ENCODE assay signal across 17 cellular contexts in genomic region chr6:25449774-25450173, GRCh38.
A peak's percentile ranks its signal among the peaks of the same experiment; 100 is the strongest.
DNase-seq lines count a peak whose midpoint lies in the region; ATAC-seq, FAIRE-seq and TF ChIP-seq lines count a peak whose summit lies in the region.
"Had no signal": no experiment of that assay in that cellular context is flagged by ENCODE, and none has a peak within 500 bp of the region (broad histone marks: within the 10 kb centered on the region; RNA-seq: fewer than 3 reads in every experiment).

No MANE protein-coding gene starts in this region.

- POLR2A ChIA-PET in WTC11 (lab: Charles Lee), result no interaction called here
- POLR2A ChIA-PET in activated CD8-positive, alpha-beta T cell treated with anti-CD3 and anti-CD28 coated beads for 36 hours (lab: Charles Lee), result interaction anchor here (0.6 kb wide), 1 partner anchor 157 kb away, joined by 4 read pairs; no protein-coding TSS in a partner anchor

- no peak overlapping the region for H3K27ac ChIP-seq in psoas muscle
- H3K27ac ChIP-seq: left ventricle myocardium inferior, ovary, stomach had no signal

- H3K9me3 ChIP-seq in psoas muscle, result no peaks in the 10 kb centered on the region
- H3K9me3 ChIP-seq: ovary had no signal

- H3K4me1 ChIP-seq in psoas muscle, result no peaks in the 10 kb centered on the region
- H3K4me1 ChIP-seq: left ventricle myocardium inferior had no signal

- peaks cover 44% of the 10 kb centered on the region for H3K4me1 Mint-ChIP-seq in WTC11
- H3K4me1 Mint-ChIP-seq in activated CD8-positive, alpha-beta T cell treated with anti-CD3 and anti-CD28 coated beads for 36 hours (ENCODE audit: low read depth), result peaks cover 22% of the 10 kb centered on the region

- peaks cover 16% of the 10 kb centered on the region for H3K9me3 Mint-ChIP-seq in WTC11
- peaks cover 11% of the 10 kb centered on the region for H3K9me3 Mint-ChIP-seq in activated CD8-positive, alpha-beta T cell treated with anti-CD3 and anti-CD28 coated beads for 36 hours

- CTCF ChIA-PET in WTC11 (lab: Charles Lee), result interaction anchor here (0.9 to 2.6 kb wide), 5 partner anchors 14 to 226 kb away, joined by 3 to 13 read pairs (median 4); partner anchors contain the start of gene CARMIL1
- CTCF ChIA-PET in activated CD8-positive, alpha-beta T cell treated with anti-CD3 and anti-CD28 coated beads for 36 hours (lab: Charles Lee), result interaction anchor here (0.9 kb wide), 1 partner anchor 40 kb away, joined by 3 read pairs; no protein-coding TSS in a partner anchor

- DNase-seq in H54 (ENCODE audit: insufficient read length, low spot score) (no peak), NCI-H2081 (lab: John Stamatoyannopoulos, UW) (peak; percentile 79 to 96), WTC11 (ENCODE audit: low spot score) (peak; percentile 57), midbrain (lab: John Stamatoyannopoulos, UW) (peak; percentile 13), psoas muscle (no peak), HT-29 (ENCODE audit: low spot score) (no peak)
- DNase-seq in activated CD8-positive, alpha-beta T cell treated with anti-CD3 and anti-CD28 coated beads for 36 hours, result no peak
- DNase-seq: activated naive CD4-positive, alpha-beta T cell treated with anti-CD3 and anti-CD28 coated beads for 36 hours; CD4-positive, alpha-beta T cell; Karpas-422; left ventricle myocardium inferior; ovary; stimulated activated CD4-positive, alpha-beta T cell treated with anti-CD3 and anti-CD28 coated beads, Interleukin-2, amount 100 ng/mL, for 48 hours; stomach; T-helper 1 cell had no signal

- H3K4me3 Mint-ChIP-seq in WTC11, result peak overlapping the region; percentile 53
- no peak overlapping the region for H3K4me3 Mint-ChIP-seq in activated CD8-positive, alpha-beta T cell treated with anti-CD3 and anti-CD28 coated beads for 36 hours
- H3K4me3 Mint-ChIP-seq: activated naive CD4-positive, alpha-beta T cell treated with anti-CD3 and anti-CD28 coated beads for 36 hours; CD4-positive, alpha-beta T cell had no signal

- H3K27ac Mint-ChIP-seq in WTC11, result peak overlapping the region; percentile 96
- H3K27ac Mint-ChIP-seq in activated CD8-positive, alpha-beta T cell treated with anti-CD3 and anti-CD28 coated beads for 36 hours, result no peak overlapping the region
- H3K27ac Mint-ChIP-seq: activated naive CD4-positive, alpha-beta T cell treated with anti-CD3 and anti-CD28 coated beads for 36 hours; CD4-positive, alpha-beta T cell had no signal

- H3K27me3 Mint-ChIP-seq in WTC11 (ENCODE audit: low read depth), result no peaks in the 10 kb centered on the region
- no peaks in the 10 kb centered on the region for H3K27me3 Mint-ChIP-seq in activated CD8-positive, alpha-beta T cell treated with anti-CD3 and anti-CD28 coated beads for 36 hours
- H3K27me3 Mint-ChIP-seq: CD4-positive, alpha-beta T cell had no signal

- no peak overlapping the region for H3K4me3 ChIP-seq in psoas muscle
- H3K4me3 ChIP-seq: ovary, stomach had no signal

- ATAC-seq in WTC11 (peak; percentile 92), psoas muscle (no peak), HG03520 (IDR thresholded peaks at IDR 0.05; ENCODE audit: unreplicated experiment) (no peak)
- ATAC-seq in activated CD8-positive, alpha-beta T cell treated with anti-CD3 and anti-CD28 coated beads for 36 hours, result no peak

- FAIRE-seq in H54 (lab: Jason Lieb, UNC), result peak; percentile 23
- FAIRE-seq: colon had no signal

- H3K36me3 Mint-ChIP-seq in WTC11, result peaks cover 20% of the 10 kb centered on the region
- H3K36me3 Mint-ChIP-seq in activated CD8-positive, alpha-beta T cell treated with anti-CD3 and anti-CD28 coated beads for 36 hours (ENCODE audit: low read depth), result peaks cover 8% of the 10 kb centered on the region

- H3K27me3 ChIP-seq in psoas muscle (ENCODE audit: insufficient read depth in 3 of 3, low read length in 2 of 3), result no peaks in the 10 kb centered on the region
- H3K27me3 ChIP-seq: ovary, stomach had no signal

- no peak for TF ChIP-seq POLR2A in H54 (IDR thresholded peaks at IDR 0.05; ENCODE audit: low read depth, low read length)

- intact Hi-C loops in psoas muscle (cut with DNase I), result no loop called here
- intact Hi-C loops in activated CD8-positive, alpha-beta T cell treated with anti-CD3 and anti-CD28 coated beads for 36 hours (cut with micrococcal nuclease), result no loop called here

- TF ChIP-seq CTCF in WTC11 (IDR thresholded peaks at IDR 0.05) (no peak), psoas muscle (IDR thresholded peaks at IDR 0.05) (no peak)
- no peak for TF ChIP-seq CTCF in activated CD8-positive, alpha-beta T cell treated with anti-CD3 and anti-CD28 coated beads for 36 hours (IDR thresholded peaks at IDR 0.05)

- 36 to 53% (median 43%) methylated on average over 4 of the region's 4 CpGs for WGBS in psoas muscle, 3 donors

- H3K36me3 ChIP-seq in psoas muscle (ENCODE audit: insufficient read depth in 1 of 2, low read depth in 1 of 2), result no peaks in the 10 kb centered on the region
- H3K36me3 ChIP-seq: ovary had no signal

TF ChIP-seq in WTC11, 78 proteins besides CTCF, POLR2A, EP300 and RAD21 (continues in another document):
- TF ChIP-seq, protein P1, sequence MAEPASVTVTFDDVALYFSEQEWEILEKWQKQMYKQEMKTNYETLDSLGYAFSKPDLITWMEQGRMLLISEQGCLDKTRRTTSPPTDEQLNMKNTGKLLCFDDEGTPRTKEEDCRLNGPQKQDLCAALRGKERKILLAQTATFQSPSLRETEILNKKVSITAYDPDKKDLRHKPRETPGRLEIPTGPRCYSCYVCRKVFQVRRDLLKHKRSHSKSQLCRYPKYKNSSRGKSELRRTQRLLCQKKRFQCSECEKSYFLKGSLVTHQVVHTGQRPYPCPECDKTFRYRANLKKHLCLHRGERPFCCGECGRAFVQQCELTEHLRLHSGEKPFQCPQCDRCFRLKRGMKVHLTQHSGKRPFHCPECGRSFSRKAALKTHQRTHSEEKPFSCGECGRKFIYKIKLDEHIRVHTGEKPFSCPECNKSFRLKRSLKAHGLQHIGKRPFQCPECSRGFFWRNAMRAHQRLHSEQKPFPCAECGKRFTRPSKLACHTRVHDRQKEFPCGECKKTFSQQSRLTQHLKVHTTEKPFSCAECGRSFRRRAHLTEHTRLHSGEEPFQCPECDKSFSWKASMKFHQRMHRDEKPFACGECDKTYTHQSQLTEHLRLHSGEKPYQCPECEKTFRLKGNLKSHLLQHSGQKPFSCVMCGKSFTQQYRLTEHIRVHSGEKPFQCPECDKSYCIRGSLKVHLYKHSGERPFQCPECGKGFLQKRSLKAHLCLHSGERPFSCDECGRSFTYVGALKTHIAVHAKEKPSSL (CRISPR knock-in tag; conservative IDR thresholded peaks at IDR 0.05), result no peak
- TF ChIP-seq, protein P2, sequence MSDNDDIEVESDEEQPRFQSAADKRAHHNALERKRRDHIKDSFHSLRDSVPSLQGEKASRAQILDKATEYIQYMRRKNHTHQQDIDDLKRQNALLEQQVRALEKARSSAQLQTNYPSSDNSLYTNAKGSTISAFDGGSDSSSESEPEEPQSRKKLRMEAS (CRISPR knock-in tag; IDR thresholded peaks at IDR 0.05), result no peak
- TF ChIP-seq ARID4B (CRISPR knock-in tag; IDR thresholded peaks at IDR 0.05; ENCODE audit: borderline replicate concordance), result 0 out of 2 replicates have a peak, but pooled peaks have one; percentile 31
- no peak for TF ChIP-seq GTF2I (CRISPR knock-in tag; conservative IDR thresholded peaks at IDR 0.05)
- TF ChIP-seq ZNF232 (CRISPR knock-in tag; IDR thresholded peaks at IDR 0.05), result no peak
- TF ChIP-seq NFE2L1 (CRISPR knock-in tag; IDR thresholded peaks at IDR 0.05), result no peak
- no peak for TF ChIP-seq ZNF423 (CRISPR knock-in tag; IDR thresholded peaks at IDR 0.05)
- TF ChIP-seq, protein P3, sequence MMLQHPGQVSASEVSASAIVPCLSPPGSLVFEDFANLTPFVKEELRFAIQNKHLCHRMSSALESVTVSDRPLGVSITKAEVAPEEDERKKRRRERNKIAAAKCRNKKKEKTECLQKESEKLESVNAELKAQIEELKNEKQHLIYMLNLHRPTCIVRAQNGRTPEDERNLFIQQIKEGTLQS (CRISPR knock-in tag; conservative IDR thresholded peaks at IDR 0.05), result no peak
- TF ChIP-seq, protein P4, sequence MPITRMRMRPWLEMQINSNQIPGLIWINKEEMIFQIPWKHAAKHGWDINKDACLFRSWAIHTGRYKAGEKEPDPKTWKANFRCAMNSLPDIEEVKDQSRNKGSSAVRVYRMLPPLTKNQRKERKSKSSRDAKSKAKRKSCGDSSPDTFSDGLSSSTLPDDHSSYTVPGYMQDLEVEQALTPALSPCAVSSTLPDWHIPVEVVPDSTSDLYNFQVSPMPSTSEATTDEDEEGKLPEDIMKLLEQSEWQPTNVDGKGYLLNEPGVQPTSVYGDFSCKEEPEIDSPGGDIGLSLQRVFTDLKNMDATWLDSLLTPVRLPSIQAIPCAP (CRISPR knock-in tag; IDR thresholded peaks at IDR 0.05), result no peak
- peak; percentile 65; the same call in 1 of the 2 replicates for TF ChIP-seq TEAD1 (CRISPR knock-in tag; IDR thresholded peaks at IDR 0.05)
- no peak for TF ChIP-seq EMX1 (CRISPR knock-in tag; IDR thresholded peaks at IDR 0.05)
- 0 out of 2 replicates have a peak, but pooled peaks have one; percentile 30 for TF ChIP-seq ETV6 (CRISPR knock-in tag; IDR thresholded peaks at IDR 0.05)

Comparison
In these comparisons a context has a peak if more than half of its experiments do, and no peak if none do; other contexts are left out.
1. DNase-seq: peak in NCI-H2081 (2 of 2), WTC11 (single experiment) and midbrain (single experiment); none in H54 (single experiment), psoas muscle (0 of 2), activated CD8-positive, alpha-beta T cell treated with anti-CD3 and anti-CD28 coated beads for 36 hours (single experiment) and HT-29 (single experiment).